In the genomic region with DNA sequence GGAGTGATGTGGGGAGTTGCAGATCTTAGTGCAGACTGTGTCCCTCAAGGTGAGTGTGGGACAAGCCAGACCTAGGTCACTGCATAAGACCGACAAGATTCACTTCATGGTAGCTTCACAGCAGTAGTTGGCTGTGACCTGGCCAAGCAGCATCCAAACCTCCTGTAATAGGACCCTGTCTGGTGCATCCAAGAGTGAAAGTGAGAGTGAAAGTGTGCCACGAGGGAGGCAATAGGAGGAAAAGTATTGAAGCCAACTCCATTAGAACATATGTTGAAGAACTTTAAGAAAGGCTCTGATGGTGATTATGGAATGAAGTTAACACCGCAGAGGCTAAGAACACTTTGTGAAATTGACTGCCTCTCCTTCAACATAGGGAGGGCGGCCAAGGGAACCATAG, we compare ENCODE assay signal across 1 cellular context.
TF ChIP-seq lines count a peak whose summit lies in the region.

No MANE protein-coding gene starts in this region.

TF ChIP-seq in WTC11, 78 proteins besides CTCF, POLR2A, EP300 and RAD21 (continued from another document):
- TF ChIP-seq, protein P1, sequence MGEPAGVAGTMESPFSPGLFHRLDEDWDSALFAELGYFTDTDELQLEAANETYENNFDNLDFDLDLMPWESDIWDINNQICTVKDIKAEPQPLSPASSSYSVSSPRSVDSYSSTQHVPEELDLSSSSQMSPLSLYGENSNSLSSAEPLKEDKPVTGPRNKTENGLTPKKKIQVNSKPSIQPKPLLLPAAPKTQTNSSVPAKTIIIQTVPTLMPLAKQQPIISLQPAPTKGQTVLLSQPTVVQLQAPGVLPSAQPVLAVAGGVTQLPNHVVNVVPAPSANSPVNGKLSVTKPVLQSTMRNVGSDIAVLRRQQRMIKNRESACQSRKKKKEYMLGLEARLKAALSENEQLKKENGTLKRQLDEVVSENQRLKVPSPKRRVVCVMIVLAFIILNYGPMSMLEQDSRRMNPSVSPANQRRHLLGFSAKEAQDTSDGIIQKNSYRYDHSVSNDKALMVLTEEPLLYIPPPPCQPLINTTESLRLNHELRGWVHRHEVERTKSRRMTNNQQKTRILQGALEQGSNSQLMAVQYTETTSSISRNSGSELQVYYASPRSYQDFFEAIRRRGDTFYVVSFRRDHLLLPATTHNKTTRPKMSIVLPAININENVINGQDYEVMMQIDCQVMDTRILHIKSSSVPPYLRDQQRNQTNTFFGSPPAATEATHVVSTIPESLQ (CRISPR knock-in tag; IDR thresholded peaks at IDR 0.05) = no peak
- no peak for TF ChIP-seq IRF2 (CRISPR knock-in tag; IDR thresholded peaks at IDR 0.05; ENCODE audit: borderline replicate concordance, low read depth)
